1 cellular context compared by ENCODE assay signal in genomic region chr16:81610936-81611335, GRCh38.
TF ChIP-seq lines count a peak whose summit lies in the region.

No MANE protein-coding gene starts in this region.

TF ChIP-seq in SK-N-SH treated with all-trans-retinoic acid at 6 μM for 48 hours, 23 proteins besides CTCF, POLR2A, EP300 and RAD21 (continued from another document):
- TF ChIP-seq, protein P1, sequence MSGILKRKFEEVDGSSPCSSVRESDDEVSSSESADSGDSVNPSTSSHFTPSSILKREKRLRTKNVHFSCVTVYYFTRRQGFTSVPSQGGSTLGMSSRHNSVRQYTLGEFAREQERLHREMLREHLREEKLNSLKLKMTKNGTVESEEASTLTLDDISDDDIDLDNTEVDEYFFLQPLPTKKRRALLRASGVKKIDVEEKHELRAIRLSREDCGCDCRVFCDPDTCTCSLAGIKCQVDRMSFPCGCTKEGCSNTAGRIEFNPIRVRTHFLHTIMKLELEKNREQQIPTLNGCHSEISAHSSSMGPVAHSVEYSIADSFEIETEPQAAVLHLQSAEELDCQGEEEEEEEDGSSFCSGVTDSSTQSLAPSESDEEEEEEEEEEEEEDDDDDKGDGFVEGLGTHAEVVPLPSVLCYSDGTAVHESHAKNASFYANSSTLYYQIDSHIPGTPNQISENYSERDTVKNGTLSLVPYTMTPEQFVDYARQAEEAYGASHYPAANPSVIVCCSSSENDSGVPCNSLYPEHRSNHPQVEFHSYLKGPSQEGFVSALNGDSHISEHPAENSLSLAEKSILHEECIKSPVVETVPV (CRISPR knock-in tag; IDR thresholded peaks at IDR 0.05): no peak
- peak; percentile 69; the same call in 1 of the 2 replicates for TF ChIP-seq TCF4 (CRISPR knock-in tag; IDR thresholded peaks at IDR 0.05; ENCODE audit: borderline replicate concordance)
